7 cellular contexts compared by ENCODE assay signal in the genomic region with DNA sequence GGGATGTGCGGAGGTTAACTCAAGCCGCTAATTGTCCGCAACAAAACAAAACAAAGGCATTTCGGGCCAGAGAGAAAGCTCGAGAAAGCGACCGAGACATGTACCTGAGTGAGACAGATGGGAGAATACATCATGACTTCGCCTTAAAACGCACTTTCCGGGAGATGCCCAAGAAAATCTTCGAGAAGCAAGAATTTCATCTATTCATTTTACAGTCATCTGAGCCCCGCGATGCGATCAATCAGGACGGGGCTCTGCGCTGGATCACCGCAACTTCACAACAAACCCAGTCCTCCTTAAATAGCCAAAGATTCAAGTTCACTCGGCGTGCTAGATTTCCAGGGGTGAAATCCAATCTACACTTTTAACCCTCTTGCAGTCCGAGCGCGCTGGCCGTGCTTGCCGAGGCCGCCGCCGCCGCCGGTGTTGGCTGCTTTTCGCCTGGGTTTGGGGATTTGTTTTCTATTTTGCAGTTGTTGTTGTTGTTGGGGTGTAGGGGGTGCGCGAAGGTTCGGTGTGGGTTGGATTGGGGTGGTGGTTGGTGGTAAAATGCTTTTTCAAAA. TPM values are rescaled to one million over a fixed set of nuclear protein-coding genes. Genes with fewer than 3 reads are reported as not detected.
DNase-seq lines count a peak whose midpoint lies in the region; ATAC-seq, FAIRE-seq and TF ChIP-seq lines count a peak whose summit lies in the region.

No MANE protein-coding gene starts in this region.

- FAIRE-seq in GM18507 (lab: Jason Lieb, UNC), result peak; percentile 31

- H3K36me3 ChIP-seq in suprapubic skin, result no peaks in the 10 kb centered on the region

- peaks cover 48% of the 10 kb centered on the region for H3K4me1 ChIP-seq in suprapubic skin

- TF ChIP-seq EP300 in suprapubic skin (IDR thresholded peaks at IDR 0.05), result no peak

- no peak for TF ChIP-seq POLR2A in suprapubic skin (IDR thresholded peaks at IDR 0.05)

- H3K27ac ChIP-seq in suprapubic skin, result peak overlapping the region; percentile 98

- no peaks in the 10 kb centered on the region for H3K27me3 ChIP-seq in suprapubic skin

- H3K4me3 ChIP-seq in cardiac fibroblast (replicated peaks in 1 of 2; ENCODE audit: low read depth in 2 of 2, low read length in 2 of 2) (peak overlapping the region; percentile 72 to 81), suprapubic skin (peak overlapping the region; percentile 71)

- H3K9me3 ChIP-seq in suprapubic skin, result no peaks in the 10 kb centered on the region

- TF ChIP-seq CTCF in cardiac fibroblast (IDR thresholded peaks at IDR 0.05; ENCODE audit: low read depth, low read length) (no peak), suprapubic skin (IDR thresholded peaks at IDR 0.05) (no peak)

- DNase-seq in GM18507 (ENCODE audit: extremely low spot score, insufficient read length, low read depth) (no peak), NCI-H748 treated with DMSO at 0.1 percent for 48 hours (lab: John Stamatoyannopoulos, UW) (peak; percentile 63), cardiac fibroblast (ENCODE audit: low read depth in 2 of 2) (peak; percentile 48 to 61), left lobe of liver (ENCODE audit: low spot score) (peak; percentile 58), suprapubic skin (ENCODE audit: low spot score in 2 of 2) (no peak), hippocampal formation (lab: John Stamatoyannopoulos, UW) (no peak)

- ATAC-seq in left lobe of liver (peak; percentile 7), GM21526 (IDR thresholded peaks at IDR 0.05; ENCODE audit: low FRiP score, unreplicated experiment) (no peak)

- WGBS in suprapubic skin, result under 1% methylated on average over 29 of the region's 33 CpGs

RNA-seq across cellular contexts. Expression of a gene that starts 0.5 kb away (rescaled TPM):
- total RNA-seq in left lobe of liver (38.4 TPM), suprapubic skin (100 to 1,000 TPM in 2 of 4 donors, 10 to 100 TPM in 2; 90.4 to 204 (median 112) TPM)

Comparison
In these comparisons a context has a peak if more than half of its experiments do, and no peak if none do; other contexts are left out.
1. DNase-seq: peak in NCI-H748 treated with DMSO at 0.1 percent for 48 hours (single experiment), cardiac fibroblast (2 of 2) and left lobe of liver (single experiment); none in GM18507 (single experiment), suprapubic skin (0 of 2) and hippocampal formation (0 of 2).